ENCODE assay signal across 30 cellular contexts in genomic region chr2:68303033-68303901, GRCh38. TPM values are rescaled to one million over a fixed set of nuclear protein-coding genes. Genes with fewer than 3 reads are reported as not detected.
"Had no signal": no experiment of that assay in that cellular context is flagged by ENCODE, and none has a peak within 500 bp of the region (broad histone marks: within the 10 kb centered on the region; RNA-seq: fewer than 3 reads in every experiment).

No MANE protein-coding gene starts in this region.

- H3K9me3 ChIP-seq: ascending aorta, body of pancreas had no signal

- DNase-seq: activated CD4-positive, alpha-beta T cell treated with anti-CD3 and anti-CD28 coated beads for 48 hours; activated CD4-positive, alpha-beta T cell treated with anti-CD3 and anti-CD28 coated beads, Interleukin-2, amount 50 U/mL, for 4 hours; activated CD4-positive, CD25-positive, alpha-beta regulatory T cell treated with anti-CD3 and anti-CD28 coated beads, Interleukin-2, amount 50 U/mL, for 72 hours; activated CD8-positive, alpha-beta memory T cell treated with anti-CD3 and anti-CD28 coated beads, Interleukin-2, amount 50 U/mL, for 48 hours; activated CD8-positive, alpha-beta T cell treated with anti-CD3 and anti-CD28 coated beads, Interleukin-2, amount 10 ng/mL, durations not matched to agents 7 days and 5 days; activated naive CD4-positive, alpha-beta T cell; activated naive CD8-positive, alpha-beta T cell treated with anti-CD3 and anti-CD28 coated beads, Interleukin-2, amount 50 U/mL, for 24 hours; activated T-cell treated with anti-CD3 and anti-CD28 coated beads, Interleukin-2, amount 50 U/mL, for 1 hour; amniotic stem cell; body of pancreas; central memory CD4-positive, alpha-beta T cell; Kasumi-1; MV-4-11; NCI-H1092 treated with DMSO at 0.1 percent for 48 hours; NCI-H1417 treated with DMSO at 0.1 percent for 48 hours; NCI-H1694; NCI-H2029; NCI-H2107; NCI-H2171 treated with DMSO at 0.1 percent for 48 hours; NCI-H226; NCI-H510A treated with DMSO at 0.1 percent for 48 hours; NCI-H69; NK-92 treated with Interleukin-12 subunit alpha and Interleukin-12 subunit beta, amount 100 ng/mL, for 24 hours; SIG-M5; T-helper 1 cell had no signal

- H3K27ac ChIP-seq: ascending aorta, body of pancreas, coronary artery had no signal

- H3K4me3 ChIP-seq: ascending aorta, body of pancreas, coronary artery had no signal

- ATAC-seq: activated CD8-positive, alpha-beta T cell treated with anti-CD3 and anti-CD28 coated beads, Interleukin-2, amount 10 ng/mL, durations not matched to agents 7 days and 5 days; activated naive CD4-positive, alpha-beta T cell treated with anti-CD3 and anti-CD28 coated beads, Interleukin-2, amount 50 U/mL, for 72 hours; activated naive CD8-positive, alpha-beta T cell treated with anti-CD3 and anti-CD28 coated beads, Interleukin-2, amount 50 U/mL, for 24 hours; body of pancreas; WTC11 had no signal

- H3K27me3 ChIP-seq: ascending aorta, body of pancreas had no signal

- H3K36me3 ChIP-seq: ascending aorta had no signal

- H3K4me1 ChIP-seq: ascending aorta, body of pancreas had no signal

RNA-seq across cellular contexts. Expression of gene CNRIP1, which starts 16.5 kb away (rescaled TPM):
- total RNA-seq: activated CD8-positive, alpha-beta T cell treated with anti-CD3 and anti-CD28 coated beads, Interleukin-2, amount 10 ng/mL, durations not matched to agents 7 days and 5 days; activated naive CD4-positive, alpha-beta T cell treated with anti-CD3 and anti-CD28 coated beads, Interleukin-2, amount 50 U/mL, for 72 hours; T-helper 2 cell treated with Interferon-gamma antibody and Interleukin-4, amounts not matched to agents 100 ng/mL and 5 ng/mL, for 36 hours had no signal
